8 cellular contexts compared by ENCODE assay signal in genomic region chr4:185143596-185143969, GRCh38. TPM values are rescaled to one million over a fixed set of nuclear protein-coding genes. Genes with fewer than 3 reads are reported as not detected.
DNase-seq lines count a peak whose midpoint lies in the region; ATAC-seq and TF ChIP-seq lines count a peak whose summit lies in the region.

No MANE protein-coding gene starts in this region.

- no peaks in the 10 kb centered on the region for H3K9me3 ChIP-seq in endodermal cell (ENCODE audit: control insufficient read depth, low read length)
- no peaks in the 10 kb centered on the region for H3K9me3 ChIP-seq in mucosa of descending colon
- H3K9me3 ChIP-seq in transverse colon, result no peaks in the 10 kb centered on the region

- peak; percentile 24 for ATAC-seq in GM18868 (IDR thresholded peaks at IDR 0.05; ENCODE audit: unreplicated experiment)
- ATAC-seq in HG03521 (IDR thresholded peaks at IDR 0.05; ENCODE audit: unreplicated experiment), result peak; percentile 15
- no peak for ATAC-seq in mucosa of descending colon

- DNase-seq in AG08396 (ENCODE audit: low spot score) (peak; percentile 45), endodermal cell (no peak), mucosa of descending colon (peak; percentile 51 to 70 (median 60)), transverse colon (peak; percentile 58)
- DNase-seq in central memory CD4-positive, alpha-beta T cell, result no peak

- peak overlapping the region; percentile 67 for H3K4me3 Mint-ChIP-seq in endodermal cell

- no peak overlapping the region for H3K9ac ChIP-seq in endodermal cell (ENCODE audit: extremely low read depth, low read length, poor library complexity, severe bottlenecking)

- H3K27ac Mint-ChIP-seq in endodermal cell, result no peak overlapping the region

- H3K36me3 ChIP-seq in endodermal cell (ENCODE audit: control insufficient read depth, insufficient read depth, low read length) (peaks cover 27% of the 10 kb centered on the region), mucosa of descending colon (ENCODE audit: low read depth) (no peaks in the 10 kb centered on the region), transverse colon (peaks cover 0 to 8% (median 0%) of the 10 kb centered on the region in 4 donors)

- TF ChIP-seq POLR2A in transverse colon (IDR thresholded peaks at IDR 0.05), result no peak

- peaks cover 9% of the 10 kb centered on the region for H3K36me3 Mint-ChIP-seq in endodermal cell (ENCODE audit: low read depth)

- H3K27me3 Mint-ChIP-seq in endodermal cell (ENCODE audit: insufficient read depth), result peaks cover 6% of the 10 kb centered on the region

- H3K9me3 Mint-ChIP-seq in endodermal cell, result no peaks in the 10 kb centered on the region

- in situ Hi-C loops in transverse colon (cut with MboI; ENCODE audit: low pct_ligation_motif_present in 1 of 4, low pct_unique_long_range_greater_than_20kb in 1 of 4, low sequenced_read_pairs in 3 of 4), result no loop called here

- intact Hi-C loops in mucosa of descending colon (cut with DNase I, micrococcal nuclease), result no loop called here
- intact Hi-C loops in transverse colon (cut with DNase I; ENCODE audit: low total_unique reads), result no loop called here

- H3K27me3 ChIP-seq in endodermal cell (ENCODE audit: control insufficient read depth, insufficient read depth, low read length, poor library complexity, severe bottlenecking) (no peaks in the 10 kb centered on the region), transverse colon (peaks cover 7% of the 10 kb centered on the region)

- H3K4me1 ChIP-seq in endodermal cell (ENCODE audit: control insufficient read depth, insufficient read depth, low read length), result peaks cover 5% of the 10 kb centered on the region
- peaks cover 6% of the 10 kb centered on the region for H3K4me1 ChIP-seq in mucosa of descending colon (ENCODE audit: low read depth)
- H3K4me1 ChIP-seq in transverse colon, result peaks cover 8 to 30% (median 19%) of the 10 kb centered on the region in 4 donors

- WGBS in endodermal cell (ENCODE audit: insufficient coverage in 1 of 2, insufficient read length in 1 of 2), 2 experiments, result 3 to 4% methylated on average over 8 to 30 of the region's 30 CpGs
- 4% methylated on average over 7 to 16 of the region's 30 CpGs for WGBS in transverse colon (ENCODE audit: low coverage in 1 of 2), 2 donors

- H3K4me3 ChIP-seq in WI38 (ENCODE audit: low read depth, low read length), result peak overlapping the region; percentile 58
- H3K4me3 ChIP-seq in endodermal cell (ENCODE audit: low read length), result peak overlapping the region; percentile 94
- peak overlapping the region; percentile 39 for H3K4me3 ChIP-seq in mucosa of descending colon
- H3K4me3 ChIP-seq in transverse colon, result peak overlapping the region; percentile 29 to 76 (median 58)

- no peak for TF ChIP-seq EP300 in transverse colon (IDR thresholded peaks at IDR 0.05; ENCODE audit: low read depth)

- peaks cover 14% of the 10 kb centered on the region for H3K4me1 Mint-ChIP-seq in endodermal cell

- TF ChIP-seq CTCF in WI38 (IDR thresholded peaks at IDR 0.05; ENCODE audit: low read depth, low read length) (no peak), endodermal cell (conservative IDR thresholded peaks at IDR 0.05) (no peak), mucosa of descending colon (IDR thresholded peaks at IDR 0.05) (no peak), transverse colon (IDR thresholded peaks at IDR 0.05) (no peak)

- H3K27ac ChIP-seq in endodermal cell (ENCODE audit: low read depth, low read length) (no peak overlapping the region), transverse colon (peak overlapping the region; percentile 82 to 92 (median 87))

RNA-seq across cellular contexts. Expression of gene SLC25A4, which starts 0.5 kb away (rescaled TPM):
- total RNA-seq in endodermal cell (10 to 100 TPM; 19.5 to 22.0 TPM), mucosa of descending colon (100 to 1,000 TPM in 1 of 3 donors, 10 to 100 TPM in 2; 30.6 to 115 (median 31.9) TPM), transverse colon (10 to 100 TPM; 20.9 to 57.6 (median 25.8) TPM)
- 23.0 TPM for polyA plus RNA-seq in endodermal cell (2013, experiment 1 of 2)
- polyA plus RNA-seq in endodermal cell (2013, experiment 2 of 2), result 18.6 TPM

Comparison
In these comparisons a context has a peak if more than half of its experiments do, and no peak if none do; other contexts are left out.
1. DNase-seq: peak in AG08396 (single experiment), mucosa of descending colon (3 of 3) and transverse colon (single experiment); none in endodermal cell (single experiment) and central memory CD4-positive, alpha-beta T cell (single experiment).
2. H3K4me3 ChIP-seq: peak in every context shown above with its lines; median percentile 94 in endodermal cell; 58 in transverse colon; 58 in WI38; 39 in mucosa of descending colon.